ENCODE assay signal across 8 cellular contexts in the genomic region with DNA sequence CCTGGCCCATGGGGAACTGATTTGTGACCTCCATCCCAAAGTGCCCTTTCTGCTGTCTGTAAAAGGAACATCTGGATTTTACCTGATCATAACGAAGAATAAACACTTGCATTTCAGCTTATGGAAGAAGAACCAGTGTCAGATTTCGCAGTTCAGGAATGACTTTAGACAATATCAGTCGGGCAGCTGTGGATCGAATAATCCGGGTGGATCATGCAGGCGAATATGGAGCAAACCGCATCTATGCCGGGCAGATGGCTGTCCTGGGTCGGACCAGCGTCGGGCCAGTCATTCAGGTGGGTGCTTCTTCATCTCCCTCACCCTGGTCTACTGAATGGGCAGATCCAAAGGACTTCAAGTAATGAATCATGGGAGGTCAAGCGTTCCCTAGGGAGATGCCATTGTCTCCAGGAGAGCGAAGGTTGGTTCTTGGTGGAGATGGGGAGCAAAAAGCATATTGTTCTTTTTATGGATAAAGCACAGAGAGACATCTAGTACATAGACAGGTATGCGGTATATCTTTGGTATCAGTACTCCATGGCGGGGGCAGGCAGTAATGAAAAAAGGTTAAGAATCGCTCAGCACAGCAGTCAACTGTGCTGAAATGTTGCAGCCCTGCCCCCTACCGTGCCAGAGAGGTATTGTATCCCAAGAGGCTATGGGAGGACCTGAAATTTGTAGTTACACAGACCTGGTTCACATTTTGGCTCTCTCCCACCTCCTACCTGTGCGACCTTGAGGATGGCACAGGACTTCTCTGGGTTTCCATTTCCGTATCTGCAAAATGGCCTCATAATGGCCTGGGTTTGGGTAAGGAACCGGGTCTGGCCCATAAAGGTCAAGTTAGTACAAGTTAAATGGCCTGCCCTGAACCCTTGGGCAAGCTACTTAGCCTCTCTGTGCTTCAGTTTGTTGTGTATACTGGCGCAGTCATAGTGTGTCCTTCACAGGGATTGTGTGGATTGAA. TPM values are rescaled to one million over a fixed set of nuclear protein-coding genes. Genes with fewer than 3 reads are reported as not detected.
DNase-seq lines count a peak whose midpoint lies in the region; ATAC-seq, FAIRE-seq and TF ChIP-seq lines count a peak whose summit lies in the region.

No MANE protein-coding gene starts in this region.

- no peak for TF ChIP-seq POLR2A in esophagus squamous epithelium (IDR thresholded peaks at IDR 0.05)

- intact Hi-C loops in esophagus squamous epithelium (cut with DNase I): loop anchor here (5.0 kb wide), 1 partner anchor 90 kb away; a partner anchor contains a TSS

- FAIRE-seq in GM19239 (lab: Jason Lieb, UNC): no peak

- H3K27me3 ChIP-seq in esophagus squamous epithelium: no peaks in the 10 kb centered on the region

- no peak overlapping the region for H3K4me3 ChIP-seq in esophagus squamous epithelium

- no peak for ATAC-seq in GM18517 (IDR thresholded peaks at IDR 0.05; ENCODE audit: unreplicated experiment)

- H3K4me1 Mint-ChIP-seq in neural crest cell: peaks cover 8% of the 10 kb centered on the region

- H3K4me3 Mint-ChIP-seq in neural crest cell: peak overlapping the region; percentile 74

- H3K27ac Mint-ChIP-seq in neural crest cell (ENCODE audit: unreplicated experiment): no peak overlapping the region

- H3K36me3 Mint-ChIP-seq in neural crest cell (ENCODE audit: low read depth): peaks cover 12% of the 10 kb centered on the region

- peaks cover 5 to 19% (median 13%) of the 10 kb centered on the region in 3 donors for H3K4me1 ChIP-seq in esophagus squamous epithelium

- H3K9me3 Mint-ChIP-seq in neural crest cell: no peaks in the 10 kb centered on the region

- WGBS in esophagus squamous epithelium, 2 donors: 74 to 75% methylated on average over 19 to 20 of the region's 21 CpGs

- DNase-seq in SKM-1 treated with dmso at 0.1 percent for 144 hours (lab: John Stamatoyannopoulos, UW; ENCODE audit: unreplicated experiment): peak; percentile 52
- no peak for DNase-seq in SKM-1 (lab: John Stamatoyannopoulos, UW; ENCODE audit: unreplicated experiment)
- peak; percentile 16 to 62 for DNase-seq in NCI-H526 (lab: John Stamatoyannopoulos, UW)
- DNase-seq in activated CD8-positive, alpha-beta memory T cell treated with anti-CD3 and anti-CD28 coated beads, Interleukin-2, amount 50 U/mL, for 48 hours: peak; percentile 76
- DNase-seq in esophagus squamous epithelium (lab: John Stamatoyannopoulos, UW): no peak
- DNase-seq in neural crest cell (ENCODE audit: low read depth, low spot score): peak; percentile 59
- no peak for DNase-seq in GM19239 (ENCODE audit: insufficient read length, low spot score)

- no peaks in the 10 kb centered on the region for H3K9me3 ChIP-seq in esophagus squamous epithelium

- peak in 5 of 6 experiments; percentile 75 to 86 (median 76) for TF ChIP-seq CTCF in esophagus squamous epithelium (IDR thresholded peaks at IDR 0.05)
- TF ChIP-seq CTCF in neural crest cell (conservative IDR thresholded peaks at IDR 0.05): peak; percentile 75

- H3K36me3 ChIP-seq in esophagus squamous epithelium: peaks cover 0 to 61% (median 2%) of the 10 kb centered on the region in 3 donors

- no peak overlapping the region for H3K27ac ChIP-seq in esophagus squamous epithelium

- no peaks in the 10 kb centered on the region for H3K27me3 Mint-ChIP-seq in neural crest cell (ENCODE audit: low read depth)

RNA-seq across cellular contexts. Expression of a gene that starts 4.7 kb away (rescaled TPM):
- total RNA-seq in esophagus squamous epithelium: 10 to 100 TPM in 3 of 4 donors, 1 to 10 TPM in 1; 5.6 to 14.4 (median 12.5) TPM
- total RNA-seq in neural crest cell: 25.6 and 25.7 TPM in 2 replicates

RNA-seq across cellular contexts. Expression of a gene that starts 41.7 kb away (rescaled TPM):
- total RNA-seq in esophagus squamous epithelium (10 to 100 TPM; 18.3 to 78.6 (median 42.4) TPM), neural crest cell (20.2 and 21.8 TPM in 2 replicates)

Comparison
In these comparisons a context has a peak if more than half of its experiments do, and no peak if none do; other contexts are left out.
1. DNase-seq: peak in SKM-1 treated with dmso at 0.1 percent for 144 hours (single experiment), NCI-H526 (2 of 2), activated CD8-positive, alpha-beta memory T cell treated with anti-CD3 and anti-CD28 coated beads, Interleukin-2, amount 50 U/mL, for 48 hours (single experiment) and neural crest cell (single experiment); none in SKM-1 (single experiment), esophagus squamous epithelium (single experiment) and GM19239 (single experiment).